ENCODE assay signal across 8 cellular contexts in the genomic region with DNA sequence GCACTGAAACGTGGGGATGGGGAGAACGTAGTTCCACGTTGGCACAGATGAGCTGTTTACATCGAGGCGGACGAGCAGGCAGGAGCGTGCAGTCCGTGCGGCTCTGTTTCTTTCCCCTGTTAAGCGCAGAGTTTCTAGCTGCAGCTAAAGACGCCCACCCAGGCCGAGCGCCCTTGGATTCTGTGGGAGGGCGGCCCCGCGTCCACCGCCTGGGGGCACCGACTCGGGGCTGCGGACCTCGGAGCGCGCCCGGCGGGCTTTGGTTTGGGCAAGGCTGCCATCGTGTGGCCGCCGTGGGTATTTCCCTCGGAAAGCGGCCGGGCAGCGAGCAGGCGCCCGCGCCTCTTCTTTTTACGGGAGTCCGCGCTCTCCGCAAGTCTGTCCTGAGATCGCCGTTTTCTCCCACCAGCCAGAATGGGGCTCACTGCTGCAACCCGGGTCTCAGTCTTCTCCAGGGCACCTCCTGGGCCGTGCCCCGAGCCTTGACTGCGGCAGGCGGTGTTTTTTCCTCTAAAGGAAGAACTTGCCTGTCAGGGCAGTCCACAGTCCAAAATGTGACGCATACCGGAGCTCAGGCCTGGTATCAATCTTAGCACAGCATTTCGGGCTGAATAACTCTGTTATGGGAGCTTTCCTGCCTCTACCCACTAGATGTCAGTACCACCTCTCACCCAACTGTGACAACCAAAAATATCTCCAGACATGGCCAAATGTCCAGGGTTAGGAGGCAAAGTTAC.
DNase-seq lines count a peak whose midpoint lies in the region; ATAC-seq and TF ChIP-seq lines count a peak whose summit lies in the region.

No MANE protein-coding gene starts in this region.

- H2AFZ ChIP-seq in fibroblast of lung (ENCODE audit: low read length) = peak overlapping the region; percentile 79

- no peaks in the 10 kb centered on the region for H4K20me1 ChIP-seq in fibroblast of lung (ENCODE audit: control insufficient read depth, extremely low read depth, insufficient read depth, low read length)

- POLR2A ChIA-PET in AG04450 (lab: Yijun Ruan, JAX) = no interaction called here

- H3K9me3 ChIP-seq in AG04450 (ENCODE audit: control insufficient read depth, insufficient read depth, low read length) (no peaks in the 10 kb centered on the region; the same call in 1 of the 2 replicates), fibroblast of lung (ENCODE audit: control insufficient read depth, insufficient read depth, low read depth, low read length) (no peaks in the 10 kb centered on the region)

- CTCF ChIA-PET in AG04450 (lab: Charles Lee) = interaction anchor here (0.5 to 4.7 kb wide), 24 partner anchors 9 to 1413 kb away, joined by 3 to 43 read pairs (median 3); no protein-coding TSS in a partner anchor

- peaks cover 0 to 2% of the 10 kb centered on the region in 2 donors for H3K9me3 Mint-ChIP-seq in activated T-cell treated with anti-CD3 and anti-CD28 coated beads, Interleukin-2, amount 50 U/mL, for 72 hours
- no peaks in the 10 kb centered on the region for H3K9me3 Mint-ChIP-seq in natural killer cell

- H3K4me3 Mint-ChIP-seq in activated T-cell treated with anti-CD3 and anti-CD28 coated beads, Interleukin-2, amount 50 U/mL, for 72 hours = peak overlapping the region; percentile 69 to 73
- H3K4me3 Mint-ChIP-seq in natural killer cell = peak overlapping the region; percentile 52

- H3K27ac ChIP-seq in AG04450 (ENCODE audit: low read depth, low read length) = no peak overlapping the region
- no peak overlapping the region for H3K27ac ChIP-seq in fibroblast of lung (ENCODE audit: insufficient read depth, low read length)

- ATAC-seq in GM18520 (IDR thresholded peaks at IDR 0.05; ENCODE audit: unreplicated experiment) (peak; percentile 40), HG03060 (IDR thresholded peaks at IDR 0.05; ENCODE audit: low read depth, unreplicated experiment) (peak; percentile 57), natural killer cell (peak; percentile 67 to 96 (median 83))
- peak; percentile 78 to 87 for ATAC-seq in activated T-cell treated with anti-CD3 and anti-CD28 coated beads, Interleukin-2, amount 50 U/mL, for 72 hours (replicated peaks in 1 of 2)
- peak; percentile 74 for ATAC-seq in stimulated activated naive CD8-positive, alpha-beta T cell treated with anti-CD3 and anti-CD28 coated beads, Interleukin-15, Interleukin-2, amounts not matched to agents 100 U/mL and 50 U/mL, for 24 hours

- TF ChIP-seq CTCF in AG04450 (IDR thresholded peaks at IDR 0.05; ENCODE audit: low read depth, low read length) (peak; percentile 69), fibroblast of lung (conservative IDR thresholded peaks at IDR 0.05 in 1 of 2, IDR thresholded peaks at IDR 0.05 in 1 of 2; ENCODE audit: low read depth in 1 of 2, low read length in 2 of 2) (peak; percentile 41 to 67), natural killer cell (IDR thresholded peaks at IDR 0.05) (peak; percentile 82)

- H3K4me1 ChIP-seq in fibroblast of lung (ENCODE audit: control insufficient read depth, extremely low read depth, insufficient read depth, low read length) = no peaks in the 10 kb centered on the region

- H3K36me3 ChIP-seq in fibroblast of lung (ENCODE audit: control insufficient read depth, insufficient read depth, low read length) = no peaks in the 10 kb centered on the region

- H3K27ac Mint-ChIP-seq in activated T-cell treated with anti-CD3 and anti-CD28 coated beads, Interleukin-2, amount 50 U/mL, for 72 hours = no peak overlapping the region
- no peak overlapping the region for H3K27ac Mint-ChIP-seq in natural killer cell

- H3K27me3 Mint-ChIP-seq in activated T-cell treated with anti-CD3 and anti-CD28 coated beads, Interleukin-2, amount 50 U/mL, for 72 hours (ENCODE audit: low read depth) = peaks cover 59% of the 10 kb centered on the region
- peaks cover 42 to 54% of the 10 kb centered on the region in 2 donors for H3K27me3 Mint-ChIP-seq in natural killer cell (ENCODE audit: low read depth in 2 of 2)

- no peak overlapping the region for H3K9ac ChIP-seq in fibroblast of lung (ENCODE audit: insufficient read depth, low read length)

- H3K36me3 Mint-ChIP-seq in activated T-cell treated with anti-CD3 and anti-CD28 coated beads, Interleukin-2, amount 50 U/mL, for 72 hours (ENCODE audit: insufficient read depth in 2 of 2) = peaks cover 0 to 1% of the 10 kb centered on the region in 2 donors
- no peaks in the 10 kb centered on the region for H3K36me3 Mint-ChIP-seq in natural killer cell

- H3K4me3 ChIP-seq in AG04450 (ENCODE audit: low read depth, low read length) (peak overlapping the region; percentile 50), fibroblast of lung (replicated peaks in 1 of 4; ENCODE audit: control extremely low read depth in 1 of 4, insufficient read depth in 1 of 4, low read depth in 3 of 4, low read length in 4 of 4) (peak overlapping the region; percentile 12 to 65 (median 42))

- peaks cover 15% of the 10 kb centered on the region for H3K4me1 Mint-ChIP-seq in activated T-cell treated with anti-CD3 and anti-CD28 coated beads, Interleukin-2, amount 50 U/mL, for 72 hours (ENCODE audit: low read depth)
- peaks cover 12 to 22% of the 10 kb centered on the region in 2 donors for H3K4me1 Mint-ChIP-seq in natural killer cell

- H3K27me3 ChIP-seq in AG04450 (ENCODE audit: control insufficient read depth, insufficient read depth, low read length) (peaks cover 9% of the 10 kb centered on the region), fibroblast of lung (ENCODE audit: control insufficient read depth, insufficient read depth, low read length) (no peaks in the 10 kb centered on the region)

- H3K4me2 ChIP-seq in fibroblast of lung (ENCODE audit: extremely low read depth, insufficient read depth, low read length) = peak overlapping the region; percentile 49

- no peak for DNase-seq in AG04450 (ENCODE audit: low read depth, low spot score)
- DNase-seq in NCI-H748 treated with DMSO at 0.1 percent for 48 hours (lab: John Stamatoyannopoulos, UW) = peak; percentile 6
- DNase-seq in activated T-cell treated with anti-CD3 and anti-CD28 coated beads, Interleukin-2, amount 50 U/mL, for 72 hours = peak; percentile 69 to 70
- peak; percentile 60 to 69 for DNase-seq in fibroblast of lung (ENCODE audit: low read depth in 2 of 2)
- DNase-seq in natural killer cell = peak; percentile 62
- peak; percentile 76 for DNase-seq in stimulated activated naive CD8-positive, alpha-beta T cell treated with anti-CD3 and anti-CD28 coated beads, Interleukin-15, Interleukin-2, amounts not matched to agents 100 U/mL and 50 U/mL, for 24 hours

- H3K79me2 ChIP-seq in fibroblast of lung (ENCODE audit: control insufficient read depth, insufficient read depth, low read length) = no peaks in the 10 kb centered on the region

- intact Hi-C loops in natural killer cell (cut with micrococcal nuclease) = loop anchor here (2.0 kb wide), 1 partner anchor 118 kb away; no protein-coding TSS in a partner anchor
